ENCODE assay signal across 24 cellular contexts in the genomic region with DNA sequence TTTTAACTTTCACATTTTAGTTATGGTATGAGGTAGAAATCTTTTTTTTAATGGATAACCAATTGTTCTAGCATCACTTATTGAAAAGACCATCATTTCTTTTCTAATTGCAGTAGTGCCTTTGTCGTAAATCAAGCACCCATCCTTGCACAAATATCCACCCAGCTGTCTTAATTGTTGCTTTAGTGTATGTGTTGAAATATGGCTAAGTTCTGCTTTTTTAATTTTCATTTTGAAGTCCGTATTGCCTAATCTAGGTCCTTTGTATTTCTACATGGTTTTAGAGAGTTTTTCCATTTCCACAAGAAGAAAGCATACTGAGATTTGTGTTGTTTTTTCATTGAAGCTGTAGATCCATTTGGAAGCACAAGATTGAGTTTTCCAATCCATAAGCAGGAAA.
"Had no signal": no experiment of that assay in that cellular context is flagged by ENCODE, and none has a peak within 500 bp of the region (broad histone marks: within the 10 kb centered on the region; RNA-seq: fewer than 3 reads in every experiment).

No MANE protein-coding gene starts in this region.

- H3K9ac ChIP-seq: neural progenitor cell had no signal

- H3K4me1 ChIP-seq: esophagus squamous epithelium, gastrocnemius medialis, neural progenitor cell, sigmoid colon, stomach, suprapubic skin, vagina had no signal

- DNase-seq: activated B cell treated with CpG ODN at 0.5 μM for 24 hours; activated CD4-positive, alpha-beta memory T cell treated with anti-CD3 and anti-CD28 coated beads, Interleukin-2, amount 10 ng/mL, durations not matched to agents 7 days and 5 days; activated CD4-positive, alpha-beta T cell treated with anti-CD3 and anti-CD28 coated beads for 4 hours; activated effector memory CD4-positive, alpha-beta T cell treated with anti-CD3 and anti-CD28 coated beads, Interleukin-2, amount 50 U/mL, for 16 hours; activated naive CD4-positive, alpha-beta T cell treated with anti-CD3 and anti-CD28 coated beads, Interleukin-2, amount 10 ng/mL, durations not matched to agents 7 days and 5 days; cortex of kidney; endodermal cell; esophagus squamous epithelium; gastrocnemius medialis; hippocampal formation; kidney glomerular epithelial cell; left ventricle myocardium superior; mammary epithelial cell; naive thymus-derived CD8-positive, alpha-beta T cell; retina; sigmoid colon; stimulated activated CD4-positive, alpha-beta T cell treated with anti-CD3 and anti-CD28 coated beads, Interleukin-15, amount 100 ng/mL, for 24 hours; stomach; trophoblast cell had no signal

- ATAC-seq: gastrocnemius medialis; left ventricle myocardium superior; naive thymus-derived CD8-positive, alpha-beta T cell; stimulated activated memory B cell treated with anti-CD40 and anti-IgM and Interleukin-4, amounts not matched to agents 10 μg/mL and 1 μg/mL and 100 μg/mL, for 72 hours had no signal

- H3K4me3 ChIP-seq: esophagus squamous epithelium, gastrocnemius medialis, neural progenitor cell, sigmoid colon, smooth muscle cell, stomach, suprapubic skin, vagina had no signal

- H3K36me3 ChIP-seq: esophagus squamous epithelium, gastrocnemius medialis, neural progenitor cell, sigmoid colon, stomach, suprapubic skin, vagina had no signal

- H3K4me2 ChIP-seq: neural progenitor cell, smooth muscle cell had no signal

- H3K27me3 ChIP-seq: esophagus squamous epithelium, gastrocnemius medialis, neural progenitor cell, sigmoid colon, stomach, suprapubic skin, vagina had no signal

- H3K9me3 ChIP-seq: esophagus squamous epithelium, gastrocnemius medialis, sigmoid colon, stomach, suprapubic skin, vagina had no signal

- H2AFZ ChIP-seq: neural progenitor cell had no signal

- H3K27ac ChIP-seq: esophagus squamous epithelium, gastrocnemius medialis, neural progenitor cell, sigmoid colon, stomach, suprapubic skin, vagina had no signal
